Comparison of ENCODE assay signal across 33 cellular contexts in the genomic region with DNA sequence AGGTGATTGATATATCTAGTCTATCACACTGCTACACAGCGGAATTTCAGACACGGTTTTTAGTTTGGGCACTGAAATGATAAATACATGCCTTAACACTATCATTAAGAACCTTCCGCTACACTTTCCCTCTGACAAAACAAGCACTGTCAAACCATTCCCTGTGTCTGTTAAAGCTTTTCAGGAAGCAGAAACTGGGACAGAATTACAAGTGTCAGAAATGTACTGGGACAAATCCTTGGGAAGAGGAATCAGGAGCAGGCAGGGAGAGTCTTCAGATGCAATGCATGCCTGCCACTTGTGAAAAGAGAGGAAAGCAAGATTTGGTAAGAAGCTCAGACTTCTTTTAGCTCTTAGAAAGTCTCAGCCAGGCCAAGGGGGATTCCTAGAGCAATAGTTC.
"Had no signal": no experiment of that assay in that cellular context is flagged by ENCODE, and none has a peak within 500 bp of the region (broad histone marks: within the 10 kb centered on the region; RNA-seq: fewer than 3 reads in every experiment).

No MANE protein-coding gene starts in this region.

- H3K36me3 ChIP-seq: esophagus muscularis mucosa, gastrocnemius medialis, heart right ventricle had no signal

- H3K9me3 Mint-ChIP-seq: activated CD4-positive, alpha-beta memory T cell treated with anti-CD3 and anti-CD28 coated beads for 36 hours; activated CD4-positive, alpha-beta T cell treated with anti-CD3 and anti-CD28 coated beads, Interleukin-2, amount 10 ng/mL, durations not matched to agents 24 days and 14 days; activated naive CD4-positive, alpha-beta T cell treated with anti-CD3 and anti-CD28 coated beads, Interleukin-2, amount 10 ng/mL, durations not matched to agents 7 days and 5 days; activated naive CD8-positive, alpha-beta T cell treated with anti-CD3 and anti-CD28 coated beads, Interleukin-2, amount 10 ng/mL, durations not matched to agents 7 days and 5 days; activated T-helper 1 cell treated with anti-CD3 and anti-CD28 coated beads, Interleukin-12 subunit alpha, Interleukin-12 subunit beta, Interleukin-2, Interleukin-4 antibody, amounts not matched to agents 30 ng/mL and 10 ng/mL and 1 ng/mL, durations not matched to agents 14 hours and 24 hours and 36 hours; activated T-helper 2 cell treated with anti-CD3 and anti-CD28 coated beads, Interferon-gamma antibody, Interleukin-2, Interleukin-4, amounts not matched to agents 10 μg/mL and 5 μg/mL and 100 μg/mL, durations not matched to agents 14 hours and 24 hours and 36 hours; T-helper 2 cell treated with Interferon-gamma antibody and Interleukin-4, amounts not matched to agents 5 μg/mL and 100 μg/mL, for 36 hours had no signal

- H3K27ac ChIP-seq: esophagus muscularis mucosa, foreskin keratinocyte, gastrocnemius medialis, heart right ventricle had no signal

- FAIRE-seq: astrocyte, colon had no signal

- H3K4me3 ChIP-seq: esophagus muscularis mucosa, gastrocnemius medialis, heart right ventricle had no signal

- H3K36me3 Mint-ChIP-seq: activated CD4-positive, alpha-beta memory T cell treated with anti-CD3 and anti-CD28 coated beads for 36 hours; activated CD8-positive, alpha-beta memory T cell treated with anti-CD3 and anti-CD28 coated beads, Interleukin-2, amount 10 ng/mL, durations not matched to agents 7 days and 5 days; activated naive CD4-positive, alpha-beta T cell treated with anti-CD3 and anti-CD28 coated beads, Interleukin-2, amount 10 ng/mL, durations not matched to agents 7 days and 5 days; activated naive CD4-positive, alpha-beta T cell treated with anti-CD3 and anti-CD28 coated beads, Interleukin-2, amount 50 U/mL, for 72 hours; activated naive CD8-positive, alpha-beta T cell treated with anti-CD3 and anti-CD28 coated beads, Interleukin-2, amount 10 ng/mL, durations not matched to agents 7 days and 5 days had no signal

- H3K27me3 ChIP-seq: foreskin keratinocyte, gastrocnemius medialis had no signal

- H3K9me3 ChIP-seq: esophagus muscularis mucosa, gastrocnemius medialis had no signal

- H3K27me3 Mint-ChIP-seq: activated CD4-positive, alpha-beta T cell treated with anti-CD3 and anti-CD28 coated beads, Interleukin-2, amount 10 ng/mL, durations not matched to agents 24 days and 14 days; activated CD8-positive, alpha-beta memory T cell treated with anti-CD3 and anti-CD28 coated beads, Interleukin-2, amount 10 ng/mL, durations not matched to agents 7 days and 5 days; activated naive CD4-positive, alpha-beta T cell treated with anti-CD3 and anti-CD28 coated beads, Interleukin-2, amount 10 ng/mL, durations not matched to agents 7 days and 5 days; activated naive CD8-positive, alpha-beta T cell treated with anti-CD3 and anti-CD28 coated beads, Interleukin-2, amount 10 ng/mL, durations not matched to agents 7 days and 5 days; T-helper 17 cell had no signal

- DNase-seq: activated CD4-positive, alpha-beta memory T cell treated with anti-CD3 and anti-CD28 coated beads for 36 hours; activated CD4-positive, alpha-beta T cell treated with anti-CD3 and anti-CD28 coated beads for 36 hours; activated CD4-positive, alpha-beta T cell treated with anti-CD3 and anti-CD28 coated beads, Interleukin-2, amount 10 ng/mL, durations not matched to agents 24 days and 14 days; activated CD4-positive, CD25-positive, alpha-beta regulatory T cell; activated CD4-positive, CD25-positive, alpha-beta regulatory T cell treated with anti-CD3 and anti-CD28 coated beads, Interleukin-2, amount 50 U/mL, for 72 hours; activated CD8-positive, alpha-beta memory T cell treated with anti-CD3 and anti-CD28 coated beads, Interleukin-2, amount 10 ng/mL, durations not matched to agents 7 days and 5 days; activated CD8-positive, alpha-beta memory T cell treated with anti-CD3 and anti-CD28 coated beads, Interleukin-2, amount 50 U/mL, for 4 hours; activated CD8-positive, alpha-beta T cell treated with anti-CD3 and anti-CD28 coated beads, Interleukin-2, amount 10 ng/mL, durations not matched to agents 7 days and 5 days; activated gamma-delta T cell; activated naive CD4-positive, alpha-beta T cell; activated naive CD4-positive, alpha-beta T cell treated with anti-CD3 and anti-CD28 coated beads, Interleukin-2, amount 10 ng/mL, durations not matched to agents 7 days and 5 days; activated naive CD8-positive, alpha-beta T cell treated with anti-CD3 and anti-CD28 coated beads, Interleukin-2, amount 10 ng/mL, durations not matched to agents 7 days and 5 days; activated T-cell treated with anti-CD3 and anti-CD28 coated beads, Interleukin-2, amount 50 U/mL, for 1 hour; activated T-cell treated with anti-CD3 and anti-CD28 coated beads, Interleukin-2, amount 50 U/mL, for 48 hours; caudate nucleus; cortex of kidney; dermis blood vessel endothelial cell; effector CD4-positive, alpha-beta T cell; effector memory CD8-positive, alpha-beta T cell; erythroblast; foreskin keratinocyte; gastrocnemius medialis; heart right ventricle; T-helper 1 cell; T-helper 17 cell; T1000 had no signal

- ATAC-seq: activated CD4-positive, alpha-beta T cell treated with anti-CD3 and anti-CD28 coated beads for 36 hours; activated CD8-positive, alpha-beta memory T cell treated with anti-CD3 and anti-CD28 coated beads, Interleukin-2, amount 10 ng/mL, durations not matched to agents 7 days and 5 days; activated CD8-positive, alpha-beta T cell treated with anti-CD3 and anti-CD28 coated beads, Interleukin-2, amount 10 ng/mL, durations not matched to agents 7 days and 5 days; activated naive CD4-positive, alpha-beta T cell treated with anti-CD3 and anti-CD28 coated beads, Interleukin-2, amount 50 U/mL, for 72 hours; effector memory CD8-positive, alpha-beta T cell; foreskin keratinocyte; gastrocnemius medialis; heart right ventricle; T-helper 17 cell had no signal

- H3K4me3 Mint-ChIP-seq: activated CD4-positive, alpha-beta memory T cell treated with anti-CD3 and anti-CD28 coated beads for 36 hours; activated CD4-positive, alpha-beta T cell treated with anti-CD3 and anti-CD28 coated beads for 36 hours; activated CD4-positive, alpha-beta T cell treated with anti-CD3 and anti-CD28 coated beads, Interleukin-2, amount 10 ng/mL, durations not matched to agents 24 days and 14 days; activated CD8-positive, alpha-beta memory T cell treated with anti-CD3 and anti-CD28 coated beads, Interleukin-2, amount 10 ng/mL, durations not matched to agents 7 days and 5 days; activated CD8-positive, alpha-beta T cell treated with anti-CD3 and anti-CD28 coated beads, Interleukin-2, amount 10 ng/mL, durations not matched to agents 7 days and 5 days; activated naive CD4-positive, alpha-beta T cell treated with anti-CD3 and anti-CD28 coated beads, Interleukin-2, amount 10 ng/mL, durations not matched to agents 7 days and 5 days; activated naive CD8-positive, alpha-beta T cell treated with anti-CD3 and anti-CD28 coated beads, Interleukin-2, amount 10 ng/mL, durations not matched to agents 7 days and 5 days; activated T-helper 1 cell treated with anti-CD3 and anti-CD28 coated beads, Interleukin-12 subunit alpha, Interleukin-12 subunit beta, Interleukin-2, Interleukin-4 antibody, amounts not matched to agents 30 ng/mL and 10 ng/mL and 1 ng/mL, durations not matched to agents 14 hours and 24 hours and 36 hours; effector memory CD8-positive, alpha-beta T cell; T-helper 17 cell; T-helper 2 cell treated with Interferon-gamma antibody and Interleukin-4, amounts not matched to agents 5 μg/mL and 100 μg/mL, for 36 hours had no signal

- H3K4me1 Mint-ChIP-seq: activated CD4-positive, alpha-beta T cell treated with anti-CD3 and anti-CD28 coated beads for 36 hours; activated CD4-positive, alpha-beta T cell treated with anti-CD3 and anti-CD28 coated beads, Interleukin-2, amount 10 ng/mL, durations not matched to agents 24 days and 14 days; activated CD8-positive, alpha-beta memory T cell treated with anti-CD3 and anti-CD28 coated beads, Interleukin-2, amount 10 ng/mL, durations not matched to agents 7 days and 5 days; activated naive CD4-positive, alpha-beta T cell treated with anti-CD3 and anti-CD28 coated beads, Interleukin-2, amount 10 ng/mL, durations not matched to agents 7 days and 5 days; activated naive CD8-positive, alpha-beta T cell treated with anti-CD3 and anti-CD28 coated beads, Interleukin-2, amount 10 ng/mL, durations not matched to agents 7 days and 5 days; T-helper 17 cell had no signal

- H3K27ac Mint-ChIP-seq: activated CD4-positive, alpha-beta memory T cell treated with anti-CD3 and anti-CD28 coated beads for 36 hours; activated CD4-positive, alpha-beta T cell treated with anti-CD3 and anti-CD28 coated beads for 36 hours; activated CD4-positive, alpha-beta T cell treated with anti-CD3 and anti-CD28 coated beads, Interleukin-2, amount 10 ng/mL, durations not matched to agents 24 days and 14 days; activated CD8-positive, alpha-beta memory T cell treated with anti-CD3 and anti-CD28 coated beads, Interleukin-2, amount 10 ng/mL, durations not matched to agents 7 days and 5 days; activated CD8-positive, alpha-beta T cell treated with anti-CD3 and anti-CD28 coated beads, Interleukin-2, amount 10 ng/mL, durations not matched to agents 7 days and 5 days; activated naive CD4-positive, alpha-beta T cell treated with anti-CD3 and anti-CD28 coated beads, Interleukin-2, amount 10 ng/mL, durations not matched to agents 7 days and 5 days; activated naive CD4-positive, alpha-beta T cell treated with anti-CD3 and anti-CD28 coated beads, Interleukin-2, amount 50 U/mL, for 72 hours; activated naive CD8-positive, alpha-beta T cell treated with anti-CD3 and anti-CD28 coated beads, Interleukin-2, amount 10 ng/mL, durations not matched to agents 7 days and 5 days; activated T-helper 1 cell treated with anti-CD3 and anti-CD28 coated beads, Interleukin-12 subunit alpha, Interleukin-12 subunit beta, Interleukin-2, Interleukin-4 antibody, amounts not matched to agents 30 ng/mL and 10 ng/mL and 1 ng/mL, durations not matched to agents 14 hours and 24 hours and 36 hours; activated T-helper 2 cell treated with anti-CD3 and anti-CD28 coated beads, Interferon-gamma antibody, Interleukin-2, Interleukin-4, amounts not matched to agents 10 μg/mL and 5 μg/mL and 100 μg/mL, durations not matched to agents 14 hours and 24 hours and 36 hours; effector memory CD8-positive, alpha-beta T cell; T-helper 17 cell; T-helper 2 cell treated with Interferon-gamma antibody and Interleukin-4, amounts not matched to agents 5 μg/mL and 100 μg/mL, for 36 hours had no signal

- H3K4me1 ChIP-seq: esophagus muscularis mucosa, foreskin keratinocyte, gastrocnemius medialis, heart right ventricle had no signal
